ENCODE assay signal across 1 cellular context in the genomic region with DNA sequence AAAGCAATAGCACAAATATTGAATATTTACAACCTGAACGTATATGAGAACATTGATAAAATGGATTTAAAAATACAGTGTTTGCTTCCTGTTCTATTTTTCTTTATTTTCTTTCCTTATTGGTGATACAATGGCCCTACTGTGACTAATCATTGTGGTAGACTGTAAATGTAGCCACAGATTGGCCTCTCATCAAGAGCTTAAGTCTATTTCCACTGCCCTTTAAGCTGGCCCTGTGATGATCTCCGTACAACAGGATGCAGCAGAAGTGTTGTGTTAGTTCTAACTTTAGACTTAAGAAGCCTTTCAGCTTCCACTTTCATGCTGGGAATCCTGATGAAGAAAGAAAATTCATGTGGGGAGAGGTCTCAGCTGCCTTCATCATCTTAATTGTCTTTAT.
TF ChIP-seq lines count a peak whose summit lies in the region.

No MANE protein-coding gene starts in this region.

TF ChIP-seq in IMR-90, 13 proteins besides CTCF, POLR2A, EP300 and RAD21:
- TF ChIP-seq RCOR1 (IDR thresholded peaks at IDR 0.05; ENCODE audit: insufficient replicate concordance, low read length) (no peak), CEBPB (IDR thresholded peaks at IDR 0.05; ENCODE audit: low read depth, low read length) (no peak), NFE2L2 (IDR thresholded peaks at IDR 0.05; ENCODE audit: low read depth, low read length) (no peak), RFX5 (IDR thresholded peaks at IDR 0.05; ENCODE audit: low read depth, low read length) (no peak), MAZ (IDR thresholded peaks at IDR 0.05; ENCODE audit: borderline replicate concordance, low read depth, low read length) (no peak), MAFK (IDR thresholded peaks at IDR 0.05; ENCODE audit: low read depth, low read length) (no peak), BHLHE40 (IDR thresholded peaks at IDR 0.05; ENCODE audit: low read depth, low read length) (no peak), FOS (IDR thresholded peaks at IDR 0.05; ENCODE audit: low read depth, low read length) (no peak), SMC3 (IDR thresholded peaks at IDR 0.05; ENCODE audit: low read depth, low read length) (no peak), MXI1 (IDR thresholded peaks at IDR 0.05; ENCODE audit: borderline replicate concordance, low read depth, low read length) (no peak), CHD1 (IDR thresholded peaks at IDR 0.05; ENCODE audit: low read depth, low read length) (no peak)
- TF ChIP-seq, protein P1, sequence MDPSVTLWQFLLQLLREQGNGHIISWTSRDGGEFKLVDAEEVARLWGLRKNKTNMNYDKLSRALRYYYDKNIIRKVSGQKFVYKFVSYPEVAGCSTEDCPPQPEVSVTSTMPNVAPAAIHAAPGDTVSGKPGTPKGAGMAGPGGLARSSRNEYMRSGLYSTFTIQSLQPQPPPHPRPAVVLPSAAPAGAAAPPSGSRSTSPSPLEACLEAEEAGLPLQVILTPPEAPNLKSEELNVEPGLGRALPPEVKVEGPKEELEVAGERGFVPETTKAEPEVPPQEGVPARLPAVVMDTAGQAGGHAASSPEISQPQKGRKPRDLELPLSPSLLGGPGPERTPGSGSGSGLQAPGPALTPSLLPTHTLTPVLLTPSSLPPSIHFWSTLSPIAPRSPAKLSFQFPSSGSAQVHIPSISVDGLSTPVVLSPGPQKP (IDR thresholded peaks at IDR 0.05; ENCODE audit: borderline replicate concordance, low read depth, low read length) = no peak
- TF ChIP-seq, protein P2, sequence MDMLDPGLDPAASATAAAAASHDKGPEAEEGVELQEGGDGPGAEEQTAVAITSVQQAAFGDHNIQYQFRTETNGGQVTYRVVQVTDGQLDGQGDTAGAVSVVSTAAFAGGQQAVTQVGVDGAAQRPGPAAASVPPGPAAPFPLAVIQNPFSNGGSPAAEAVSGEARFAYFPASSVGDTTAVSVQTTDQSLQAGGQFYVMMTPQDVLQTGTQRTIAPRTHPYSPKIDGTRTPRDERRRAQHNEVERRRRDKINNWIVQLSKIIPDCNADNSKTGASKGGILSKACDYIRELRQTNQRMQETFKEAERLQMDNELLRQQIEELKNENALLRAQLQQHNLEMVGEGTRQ (IDR thresholded peaks at IDR 0.05; ENCODE audit: low read depth, low read length) = no peak
